32 cellular contexts compared by ENCODE assay signal in the genomic region with DNA sequence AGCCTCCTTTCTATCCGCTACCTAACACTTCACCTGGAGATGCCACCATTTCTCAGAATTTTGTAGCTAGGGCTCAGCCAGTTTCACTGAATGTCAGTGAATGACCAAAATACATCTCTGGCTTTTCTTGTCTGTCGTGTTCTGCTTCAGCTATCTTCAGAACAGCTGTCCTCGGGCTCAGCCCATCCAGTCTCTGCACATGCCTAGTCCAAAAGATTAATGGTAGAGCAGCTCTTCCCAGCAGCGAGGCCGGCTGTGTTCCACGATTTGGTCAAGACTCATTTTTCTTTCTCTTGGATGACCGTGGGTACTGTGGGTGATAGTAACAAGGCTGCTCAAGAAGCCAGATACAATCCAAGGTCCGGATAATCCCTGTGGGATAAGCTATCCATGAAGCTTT.
"Had no signal": no experiment of that assay in that cellular context is flagged by ENCODE, and none has a peak within 500 bp of the region (broad histone marks: within the 10 kb centered on the region; RNA-seq: fewer than 3 reads in every experiment).

No MANE protein-coding gene starts in this region.

- DNase-seq: activated B cell treated with CpG ODN at 0.5 μM for 24 hours; activated CD4-positive, alpha-beta T cell treated with anti-CD3 and anti-CD28 coated beads for 48 hours; activated CD4-positive, alpha-beta T cell treated with anti-CD3 and anti-CD28 coated beads, Interleukin-2, amount 50 U/mL, for 1 hour; activated CD4-positive, alpha-beta T cell treated with anti-CD3 and anti-CD28 coated beads, Interleukin-2, amount 50 U/mL, for 48 hours; activated CD8-positive, alpha-beta memory T cell treated with anti-CD3 and anti-CD28 coated beads for 24 hours; activated CD8-positive, alpha-beta T cell treated with anti-CD3 and anti-CD28 coated beads for 36 hours; activated effector memory CD4-positive, alpha-beta T cell treated with Interleukin-2 at 50 U/mL for 16 hours; activated gamma-delta T cell treated with Interleukin-2 at 50 U/mL for 16 hours; activated naive CD4-positive, alpha-beta T cell treated with Interleukin-2 at 50 U/mL for 16 hours; activated naive CD8-positive, alpha-beta T cell treated with anti-CD3 and anti-CD28 coated beads for 36 hours; activated naive CD8-positive, alpha-beta T cell treated with anti-CD3 and anti-CD28 coated beads, Interleukin-2, amount 50 U/mL, for 24 hours; activated T-cell treated with anti-CD3 and anti-CD28 coated beads, Interleukin-2, amount 50 U/mL, for 4 hours; dorsolateral prefrontal cortex; effector memory CD4-positive, alpha-beta T cell; endodermal cell; foreskin keratinocyte; gastrocnemius medialis; glutamatergic neuron; SW 1271; T-cell; T1000; WERI-Rb-1 had no signal

- H3K27ac ChIP-seq: ascending aorta, breast epithelium, cardiac muscle cell, coronary artery, dorsolateral prefrontal cortex, foreskin keratinocyte, gastrocnemius medialis, WERI-Rb-1 had no signal

- H3K36me3 Mint-ChIP-seq: activated naive CD4-positive, alpha-beta T cell treated with anti-CD3 and anti-CD28 coated beads, Interleukin-2, amount 50 U/mL, for 24 hours; activated naive CD8-positive, alpha-beta T cell treated with anti-CD3 and anti-CD28 coated beads for 36 hours; brain; T-cell had no signal

- H3K9me3 Mint-ChIP-seq: activated B cell treated with CpG ODN at 0.5 μM for 24 hours, brain, endodermal cell had no signal

- H3K27ac Mint-ChIP-seq: activated B cell treated with CpG ODN at 0.5 μM for 24 hours; activated CD8-positive, alpha-beta T cell treated with anti-CD3 and anti-CD28 coated beads for 36 hours; activated naive CD4-positive, alpha-beta T cell treated with anti-CD3 and anti-CD28 coated beads, Interleukin-2, amount 50 U/mL, for 24 hours; activated naive CD8-positive, alpha-beta T cell treated with anti-CD3 and anti-CD28 coated beads for 36 hours; activated naive CD8-positive, alpha-beta T cell treated with anti-CD3 and anti-CD28 coated beads, Interleukin-2, amount 50 U/mL, for 24 hours; activated T-helper 17 cell treated with anti-CD3 and anti-CD28 coated beads, Interleukin-2, amount 50 U/mL, for 72 hours; brain; dendritic cell treated with granulocyte-macrophage colony-stimulating factor and Interleukin-4, amounts not matched to agents 40 ng/mL and 50 ng/mL, for 4 days; endodermal cell; T-cell; T-helper 1 cell treated with Interleukin-12 subunit alpha and Interleukin-12 subunit beta and Interleukin-4 antibody, amounts not matched to agents 30 μg/mL and 1 μg/mL, for 36 hours had no signal

- H3K4me3 Mint-ChIP-seq: activated B cell treated with CpG ODN at 0.5 μM for 24 hours; activated CD8-positive, alpha-beta T cell treated with anti-CD3 and anti-CD28 coated beads for 36 hours; activated naive CD4-positive, alpha-beta T cell treated with anti-CD3 and anti-CD28 coated beads, Interleukin-2, amount 50 U/mL, for 24 hours; activated naive CD8-positive, alpha-beta T cell treated with anti-CD3 and anti-CD28 coated beads for 36 hours; activated naive CD8-positive, alpha-beta T cell treated with anti-CD3 and anti-CD28 coated beads, Interleukin-2, amount 50 U/mL, for 24 hours; activated T-cell treated with anti-CD3 and anti-CD28 coated beads, Interleukin-2, amount 50 U/mL, for 4 hours; activated T-helper 17 cell treated with anti-CD3 and anti-CD28 coated beads, Interleukin-2, amount 50 U/mL, for 72 hours; brain; central memory CD8-positive, alpha-beta T cell; dendritic cell treated with granulocyte-macrophage colony-stimulating factor and Interleukin-4, amounts not matched to agents 40 ng/mL and 50 ng/mL, for 4 days; endodermal cell; T-cell; T-helper 1 cell treated with Interleukin-12 subunit alpha and Interleukin-12 subunit beta and Interleukin-4 antibody, amounts not matched to agents 30 μg/mL and 1 μg/mL, for 36 hours had no signal

- H3K4me1 ChIP-seq: ascending aorta, breast epithelium, foreskin keratinocyte, gastrocnemius medialis had no signal

- H3K4me1 Mint-ChIP-seq: activated B cell treated with CpG ODN at 0.5 μM for 24 hours; activated naive CD4-positive, alpha-beta T cell treated with anti-CD3 and anti-CD28 coated beads, Interleukin-2, amount 50 U/mL, for 24 hours; activated naive CD8-positive, alpha-beta T cell treated with anti-CD3 and anti-CD28 coated beads for 36 hours; activated naive CD8-positive, alpha-beta T cell treated with anti-CD3 and anti-CD28 coated beads, Interleukin-2, amount 50 U/mL, for 24 hours; activated T-helper 17 cell treated with anti-CD3 and anti-CD28 coated beads, Interleukin-2, amount 50 U/mL, for 72 hours; brain; central memory CD8-positive, alpha-beta T cell; endodermal cell; T-cell had no signal

- H3K27me3 ChIP-seq: ascending aorta, breast epithelium, cardiac muscle cell, dorsolateral prefrontal cortex, foreskin keratinocyte, gastrocnemius medialis had no signal

- H3K9me3 ChIP-seq: ascending aorta, breast epithelium, gastrocnemius medialis had no signal

- H3K36me3 ChIP-seq: ascending aorta, breast epithelium, cardiac muscle cell, gastrocnemius medialis, WERI-Rb-1 had no signal

- H3K4me3 ChIP-seq: ascending aorta, breast epithelium, cardiac muscle cell, coronary artery, dorsolateral prefrontal cortex, gastrocnemius medialis had no signal

- H3K27me3 Mint-ChIP-seq: activated B cell treated with CpG ODN at 0.5 μM for 24 hours; activated CD8-positive, alpha-beta T cell treated with anti-CD3 and anti-CD28 coated beads for 36 hours; activated naive CD4-positive, alpha-beta T cell treated with anti-CD3 and anti-CD28 coated beads, Interleukin-2, amount 50 U/mL, for 24 hours; activated naive CD8-positive, alpha-beta T cell treated with anti-CD3 and anti-CD28 coated beads for 36 hours; activated naive CD8-positive, alpha-beta T cell treated with anti-CD3 and anti-CD28 coated beads, Interleukin-2, amount 50 U/mL, for 24 hours; activated T-helper 17 cell treated with anti-CD3 and anti-CD28 coated beads, Interleukin-2, amount 50 U/mL, for 72 hours; brain; central memory CD8-positive, alpha-beta T cell; dendritic cell treated with granulocyte-macrophage colony-stimulating factor and Interleukin-4, amounts not matched to agents 40 ng/mL and 50 ng/mL, for 4 days; T-cell had no signal
